In the genomic region with DNA sequence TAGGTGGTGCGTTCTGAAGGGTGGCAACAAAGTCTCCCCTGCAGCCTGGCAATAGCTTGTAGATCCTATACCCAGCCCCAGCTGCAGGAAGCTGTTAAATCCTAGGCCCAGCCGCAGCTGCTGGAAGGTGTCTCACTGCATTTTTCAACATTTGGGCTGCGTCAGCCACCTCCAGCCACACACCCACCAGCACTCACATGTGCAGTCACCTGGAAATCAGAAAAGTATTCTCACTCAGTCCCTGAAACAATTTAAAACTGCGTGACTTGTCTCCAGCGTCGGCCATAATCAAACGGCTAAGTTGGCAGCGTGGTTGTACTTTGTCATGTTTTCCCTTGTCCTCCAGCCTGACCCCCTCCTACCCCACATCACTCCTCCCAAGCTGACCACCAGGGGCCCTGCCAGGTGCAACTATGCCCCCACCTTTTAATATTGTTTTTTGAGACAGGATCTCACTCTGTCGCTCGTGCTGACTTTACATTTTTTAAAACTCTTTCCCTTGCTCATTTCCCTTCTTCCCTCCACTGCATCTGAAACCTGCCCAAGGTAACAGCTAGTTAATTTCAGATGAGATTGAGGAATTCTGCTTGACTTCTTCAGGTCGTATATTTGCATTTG, we compare ENCODE assay signal across 19 cellular contexts.
A peak's percentile ranks its signal among the peaks of the same experiment; 100 is the strongest.
DNase-seq lines count a peak whose midpoint lies in the region; ATAC-seq, FAIRE-seq and TF ChIP-seq lines count a peak whose summit lies in the region.
"Had no signal": no experiment of that assay in that cellular context is flagged by ENCODE, and none has a peak within 500 bp of the region (broad histone marks: within the 10 kb centered on the region; RNA-seq: fewer than 3 reads in every experiment).

No MANE protein-coding gene starts in this region.

- in situ Hi-C loops in HepG2 (cut with HindIII; ENCODE audit: extremely low pct_ligation_motif_present, low pct_unique_long_range_greater_than_20kb), result no loop called here

- no peak overlapping the region for H3K4me3 Mint-ChIP-seq in neural progenitor cell
- H3K4me3 Mint-ChIP-seq: CD14-positive monocyte; CD8-positive, alpha-beta T cell; IgD-negative memory B cell had no signal

- DNase-seq in HepG2 (ENCODE audit: low spot score) (no peak), right lobe of liver (no peak), kidney tubule cell (ENCODE audit: low spot score) (peak; percentile 51), neural progenitor cell (ENCODE audit: low spot score) (no peak), activated gamma-delta T cell treated with Interleukin-2 at 50 U/mL for 16 hours (no peak), UCSD-AML1 (lab: John Stamatoyannopoulos, UW; ENCODE audit: unreplicated experiment) (no peak)
- DNase-seq: CD8-positive, alpha-beta T cell; COR-L47; DMS153; DMS79 treated with DMSO at 0.1 percent for 48 hours; EL; H7 had no signal

- TF ChIP-seq CTCF in HepG2 (CRISPR knock-in tag; IDR thresholded peaks at IDR 0.05) (no peak), right lobe of liver (IDR thresholded peaks at IDR 0.05) (no peak), neural progenitor cell (IDR thresholded peaks at IDR 0.05) (peak; percentile 22)

- BruUV-seq in HepG2 (replicated peaks; lab: Mats Ljungman, UMichigan), result no TSS peak

- H4K20me1 ChIP-seq in HepG2 (ENCODE audit: insufficient read depth, low read length) (no peaks in the 10 kb centered on the region), neural progenitor cell (ENCODE audit: low read depth) (no peaks in the 10 kb centered on the region)

- ATAC-seq in HepG2 (no peak), right lobe of liver (no peak), GM18858 (IDR thresholded peaks at IDR 0.05; ENCODE audit: unreplicated experiment) (no peak)
- ATAC-seq: CD8-positive, alpha-beta T cell had no signal

- WGBS in HepG2 (ENCODE audit: low lambda C conversion rate), result 60% methylated on average over 10 of the region's 11 CpGs
- 74% methylated on average over 10 of the region's 11 CpGs for WGBS in right lobe of liver (ENCODE audit: insufficient coverage, low coverage, low lambda C conversion rate, missing lambda C conversion rate)

- H3K4me1 ChIP-seq in HepG2 (ENCODE audit: insufficient read depth, low read length), result no peaks in the 10 kb centered on the region
- no peaks in the 10 kb centered on the region for H3K4me1 ChIP-seq in right lobe of liver
- H3K4me1 ChIP-seq in neural progenitor cell, result no peaks in the 10 kb centered on the region

- H3K4me1 Mint-ChIP-seq in neural progenitor cell, result no peaks in the 10 kb centered on the region
- H3K4me1 Mint-ChIP-seq: CD14-positive monocyte, IgD-negative memory B cell had no signal

- no peak for FAIRE-seq in HepG2 (lab: Jason Lieb, UNC)
- FAIRE-seq: D721Med, G401.6, GM12891 had no signal

- no peak for TF ChIP-seq RAD21 in HepG2 (CRISPR knock-in tag; IDR thresholded peaks at IDR 0.05)

- H3K9me3 Mint-ChIP-seq in neural progenitor cell, result peaks cover 17% of the 10 kb centered on the region
- H3K9me3 Mint-ChIP-seq: CD8-positive, alpha-beta T cell; IgD-negative memory B cell had no signal

- no peaks in the 10 kb centered on the region for H3K79me2 ChIP-seq in HepG2 (ENCODE audit: insufficient read depth, low read length)
- no peaks in the 10 kb centered on the region for H3K79me2 ChIP-seq in neural progenitor cell (ENCODE audit: low read depth)

- H3K9me3 ChIP-seq in HepG2 (ENCODE audit: low read length), result no peaks in the 10 kb centered on the region
- H3K9me3 ChIP-seq in right lobe of liver, result no peaks in the 10 kb centered on the region
- H3K9me3 ChIP-seq in neural progenitor cell (ENCODE audit: low read depth), result no peaks in the 10 kb centered on the region

- H3K27ac ChIP-seq in HepG2 (ENCODE audit: extremely low read length, insufficient read depth, low read length) (no peak overlapping the region), right lobe of liver (no peak overlapping the region), neural progenitor cell (no peak overlapping the region)
- H3K27ac ChIP-seq: 22Rv1 had no signal

- no peak overlapping the region for H3K27ac Mint-ChIP-seq in neural progenitor cell
- H3K27ac Mint-ChIP-seq: CD8-positive, alpha-beta T cell; IgD-negative memory B cell had no signal

- no peaks in the 10 kb centered on the region for H3K36me3 Mint-ChIP-seq in neural progenitor cell
- H3K36me3 Mint-ChIP-seq: CD14-positive monocyte; CD8-positive, alpha-beta T cell; IgD-negative memory B cell had no signal

- H3K4me3 ChIP-seq in HepG2 (replicated peaks in 1 of 3; ENCODE audit: insufficient read depth in 1 of 3, low read depth in 2 of 3, low read length in 3 of 3) (no peak overlapping the region), right lobe of liver (no peak overlapping the region), neural progenitor cell (no peak overlapping the region)

- H3K9ac ChIP-seq in HepG2 (ENCODE audit: insufficient read depth, low read depth, low read length) (no peak overlapping the region), neural progenitor cell (no peak overlapping the region)

- H2AFZ ChIP-seq in HepG2 (ENCODE audit: low read length), result no peak overlapping the region
- H2AFZ ChIP-seq in neural progenitor cell (replicated peaks), result no peak overlapping the region

- POLR2A ChIA-PET in HepG2 (lab: Yijun Ruan, JAX), result no interaction called here

- CTCF ChIA-PET in HepG2 (lab: Yijun Ruan, JAX; ENCODE audit: low intra/inter-chr PET ratio, low total read pairs), result no interaction called here

- H3K27me3 Mint-ChIP-seq in neural progenitor cell (ENCODE audit: insufficient read depth, low read depth), result peaks cover 4% of the 10 kb centered on the region
- H3K27me3 Mint-ChIP-seq: IgD-negative memory B cell had no signal

- H3K4me2 ChIP-seq in HepG2 (ENCODE audit: low read depth, low read length) (no peak overlapping the region), neural progenitor cell (no peak overlapping the region)

- H3K27me3 ChIP-seq in HepG2 (ENCODE audit: control insufficient read depth in 1 of 2, insufficient read depth in 2 of 2, low read length in 2 of 2) (peaks cover 2 to 16% of the 10 kb centered on the region in 2 experiments; a peak in 3 of 5 replicates), right lobe of liver (no peaks in the 10 kb centered on the region), neural progenitor cell (no peaks in the 10 kb centered on the region)

- TF ChIP-seq POLR2A in HepG2 (IDR thresholded peaks at IDR 0.05; ENCODE audit: insufficient read depth in 1 of 2, low read depth in 2 of 2, low read length in 2 of 2) (no peak), right lobe of liver (IDR thresholded peaks at IDR 0.05) (no peak)

- H3K36me3 ChIP-seq in HepG2 (replicated peaks in 1 of 2; ENCODE audit: control insufficient read depth in 1 of 2, insufficient read depth in 2 of 2, low read length in 2 of 2), result no peaks in the 10 kb centered on the region
- no peaks in the 10 kb centered on the region for H3K36me3 ChIP-seq in right lobe of liver
- no peaks in the 10 kb centered on the region for H3K36me3 ChIP-seq in neural progenitor cell

- no peaks in the 10 kb centered on the region for H3F3A ChIP-seq in neural progenitor cell (ENCODE audit: low read depth)

- TF ChIP-seq EP300 in HepG2 (IDR thresholded peaks at IDR 0.05; ENCODE audit: low read depth in 2 of 2, low read length in 2 of 2) (no peak), HepG2 (CRISPR knock-in tag; IDR thresholded peaks at IDR 0.05; ENCODE audit: borderline replicate concordance) (no peak)

- intact Hi-C loops in HepG2 (cut with micrococcal nuclease; ENCODE audit: unreplicated experiment), result no loop called here
- intact Hi-C loops in right lobe of liver (cut with DNase I), result no loop called here

TF ChIP-seq in HepG2, 621 proteins besides CTCF, POLR2A, EP300 and RAD21:
- TF ChIP-seq MAFK (conservative IDR thresholded peaks at IDR 0.05 in 1 of 2, IDR thresholded peaks at IDR 0.05 in 1 of 2; ENCODE audit: low read length in 2 of 2) (peak; percentile 12 to 32; a peak in 2 of 4 replicates), NCOR1 (IDR thresholded peaks at IDR 0.05; ENCODE audit: borderline replicate concordance, low read length) (no peak), MEIS2 (CRISPR knock-in tag; IDR thresholded peaks at IDR 0.05) (no peak)
